In the genomic region with DNA sequence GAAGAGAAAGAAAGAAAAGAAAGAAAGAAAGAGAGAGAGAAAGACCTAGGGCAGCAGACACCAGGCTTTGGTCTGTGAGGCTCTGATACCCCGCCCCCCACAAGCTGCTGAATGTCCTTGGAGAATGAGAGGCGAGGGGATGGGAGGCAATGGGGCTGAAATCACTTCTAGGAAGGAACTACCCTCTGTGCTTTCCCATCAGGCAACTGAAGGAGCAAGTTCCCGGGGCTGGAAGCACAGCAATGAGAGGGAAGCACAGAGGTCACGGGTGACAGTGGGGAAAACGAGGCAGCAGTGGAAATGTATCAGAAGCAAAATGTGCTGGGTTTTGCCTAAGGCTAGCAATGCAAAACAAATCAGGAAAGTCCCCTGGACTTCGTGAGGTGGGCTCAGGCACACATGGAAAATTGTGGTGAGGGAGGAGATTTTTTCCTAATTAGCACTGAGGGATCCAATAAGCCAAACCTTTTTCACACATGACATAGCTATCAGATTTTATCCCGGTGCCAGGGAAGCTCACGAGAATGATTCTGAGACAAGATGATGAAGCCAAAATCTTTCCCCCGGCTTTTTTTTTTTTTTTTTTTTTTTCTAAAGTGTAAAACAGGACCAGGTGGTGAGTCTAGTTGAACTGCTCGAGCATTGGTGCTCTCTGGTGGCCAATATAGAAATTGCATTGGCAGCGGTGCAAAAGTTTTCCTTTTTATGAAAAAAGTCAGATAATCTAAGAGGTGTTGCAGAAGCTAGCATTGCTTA, we compare ENCODE assay signal across 8 cellular contexts. TPM values are rescaled to one million over a fixed set of nuclear protein-coding genes. Genes with fewer than 3 reads are reported as not detected.
DNase-seq lines count a peak whose midpoint lies in the region; ATAC-seq, FAIRE-seq and TF ChIP-seq lines count a peak whose summit lies in the region.

No MANE protein-coding gene starts in this region.

- peak overlapping the region; percentile 31 to 52; a peak in 3 of 6 replicates for H3K27ac ChIP-seq in A549

- H3K4me3 ChIP-seq in A549, result no peak overlapping the region
- H3K4me3 ChIP-seq in lower leg skin (ENCODE audit: low read depth, poor library complexity, severe bottlenecking), result no peak overlapping the region

- CTCF ChIA-PET in A549 (lab: Yijun Ruan, JAX), result interaction anchor here (0.6 to 18.8 kb wide), 76 partner anchors 8 to 1177 kb away, joined by 3 to 494 read pairs (median 4); no protein-coding TSS in a partner anchor

- peak; percentile 94 to 96 for TF ChIP-seq RAD21 in A549 (conservative IDR thresholded peaks at IDR 0.05 in 1 of 2, IDR thresholded peaks at IDR 0.05 in 1 of 2)

- POLR2A ChIA-PET in A549 (lab: Yijun Ruan, JAX), result interaction anchor here (1.2 kb wide), 1 partner anchor 78 kb away, joined by 6 read pairs; a partner anchor contains a TSS

- H3K4me1 Mint-ChIP-seq in activated CD4-positive, alpha-beta T cell treated with anti-CD3 and anti-CD28 coated beads, Interleukin-2, amount 10 ng/mL, durations not matched to agents 24 days and 14 days, result peaks cover 9% of the 10 kb centered on the region

- peak; percentile 66 to 70 for DNase-seq in A549 (ENCODE audit: low read depth in 1 of 2, low spot score in 1 of 2)
- peak; percentile 68 for DNase-seq in GM13977 (ENCODE audit: low spot score)
- peak; percentile 73 for DNase-seq in NCI-H2227 (lab: John Stamatoyannopoulos, UW; ENCODE audit: unreplicated experiment)
- peak; percentile 91 for DNase-seq in activated CD4-positive, alpha-beta T cell treated with anti-CD3 and anti-CD28 coated beads, Interleukin-2, amount 10 ng/mL, durations not matched to agents 24 days and 14 days
- DNase-seq in dedifferentiated amniotic fluid mesenchymal stem cell (ENCODE audit: extremely low spot score), result peak; percentile 60
- DNase-seq in lower leg skin (ENCODE audit: low spot score in 2 of 2), result peak; percentile 62 to 88
- peak; percentile 53 for DNase-seq in stimulated activated CD8-positive, alpha-beta memory T cell treated with anti-CD3 and anti-CD28 coated beads, Interleukin-12 subunit alpha, Interleukin-12 subunit beta, amount 100 ng/mL, for 1 hour (ENCODE audit: low read depth)
- DNase-seq in posterior vena cava (ENCODE audit: low spot score), result no peak

- H3K4me2 ChIP-seq in A549, result peak overlapping the region; percentile 69

- peak; percentile 52 to 78; a peak in 5 of 6 replicates for ATAC-seq in A549

- in situ Hi-C loops in GM13977 (cut with MboI; ENCODE audit: low pct_unique_long_range_greater_than_20kb, low sequenced_read_pairs, unreplicated experiment), result loop anchor here (5.0 kb wide), 1 partner anchor 247 kb away; no protein-coding TSS in a partner anchor

- no peak for TF ChIP-seq EP300 in A549 (IDR thresholded peaks at IDR 0.05)

- FAIRE-seq in A549 (lab: Jason Lieb, UNC), result no peak

- no peak overlapping the region for H3K4me3 Mint-ChIP-seq in activated CD4-positive, alpha-beta T cell treated with anti-CD3 and anti-CD28 coated beads, Interleukin-2, amount 10 ng/mL, durations not matched to agents 24 days and 14 days

- H3K9me3 Mint-ChIP-seq in activated CD4-positive, alpha-beta T cell treated with anti-CD3 and anti-CD28 coated beads, Interleukin-2, amount 10 ng/mL, durations not matched to agents 24 days and 14 days, result no peaks in the 10 kb centered on the region

- peaks cover 8% of the 10 kb centered on the region for H3K4me1 ChIP-seq in A549

- intact Hi-C loops in activated CD4-positive, alpha-beta T cell treated with anti-CD3 and anti-CD28 coated beads, Interleukin-2, amount 10 ng/mL, durations not matched to agents 24 days and 14 days (cut with micrococcal nuclease), result loop anchor here (1.0 to 5.0 kb wide), 3 partner anchors 77 to 268 kb away; a partner anchor contains a TSS
- intact Hi-C loops in lower leg skin (cut with DNase I; ENCODE audit: low total_unique reads) (loop anchor here (2.0 kb wide), 1 partner anchor 248 kb away; no protein-coding TSS in a partner anchor), posterior vena cava (cut with DNase I) (loop anchor here in 1 of 2 donors (5.0 to 10.0 kb wide), 3 partner anchors 77 to 1090 kb away; a partner anchor contains a TSS)

- peaks cover 3% of the 10 kb centered on the region for H3K27me3 Mint-ChIP-seq in activated CD4-positive, alpha-beta T cell treated with anti-CD3 and anti-CD28 coated beads, Interleukin-2, amount 10 ng/mL, durations not matched to agents 24 days and 14 days

- H3K9me3 ChIP-seq in A549, result peaks cover 11% of the 10 kb centered on the region; the same call in 2 of the 3 replicates

- TF ChIP-seq POLR2A in A549 (IDR thresholded peaks at IDR 0.05; ENCODE audit: low read length) (no peak), lower leg skin (IDR thresholded peaks at IDR 0.05) (no peak)

- TF ChIP-seq CTCF in A549 (IDR thresholded peaks at IDR 0.05), result peak; percentile 93
- peak; percentile 78 for TF ChIP-seq CTCF in GM13977 (IDR thresholded peaks at IDR 0.05; ENCODE audit: extremely low read depth, insufficient read depth, missing control alignments)
- peak in 1 of 3 donors; percentile 39 for TF ChIP-seq CTCF in lower leg skin (IDR thresholded peaks at IDR 0.05)

- H3K27ac Mint-ChIP-seq in activated CD4-positive, alpha-beta T cell treated with anti-CD3 and anti-CD28 coated beads, Interleukin-2, amount 10 ng/mL, durations not matched to agents 24 days and 14 days, result no peak overlapping the region

- no peaks in the 10 kb centered on the region for H3K36me3 Mint-ChIP-seq in activated CD4-positive, alpha-beta T cell treated with anti-CD3 and anti-CD28 coated beads, Interleukin-2, amount 10 ng/mL, durations not matched to agents 24 days and 14 days (ENCODE audit: low read depth)

- 18% methylated on average over 11 of the region's 11 CpGs for WGBS in A549 (ENCODE audit: missing lambda C conversion rate)
- 12 to 20% methylated on average over 11 of the region's 11 CpGs for WGBS in lower leg skin, 2 donors

TF ChIP-seq in A549, 52 proteins besides CTCF, POLR2A, EP300 and RAD21:
- TF ChIP-seq SMC3 (IDR thresholded peaks at IDR 0.05), result peak; percentile 97
- TF ChIP-seq, protein P1, sequence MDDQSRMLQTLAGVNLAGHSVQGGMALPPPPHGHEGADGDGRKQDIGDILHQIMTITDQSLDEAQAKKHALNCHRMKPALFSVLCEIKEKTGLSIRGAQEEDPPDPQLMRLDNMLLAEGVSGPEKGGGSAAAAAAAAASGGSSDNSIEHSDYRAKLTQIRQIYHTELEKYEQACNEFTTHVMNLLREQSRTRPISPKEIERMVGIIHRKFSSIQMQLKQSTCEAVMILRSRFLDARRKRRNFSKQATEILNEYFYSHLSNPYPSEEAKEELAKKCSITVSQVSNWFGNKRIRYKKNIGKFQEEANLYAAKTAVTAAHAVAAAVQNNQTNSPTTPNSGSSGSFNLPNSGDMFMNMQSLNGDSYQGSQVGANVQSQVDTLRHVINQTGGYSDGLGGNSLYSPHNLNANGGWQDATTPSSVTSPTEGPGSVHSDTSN (IDR thresholded peaks at IDR 0.05), result no peak

RNA-seq across cellular contexts. Expression of a gene that starts 16.8 kb away (rescaled TPM):
- polyA plus RNA-seq in A549 (2011; rRNA removed), result 24.3 and 27.8 TPM in 2 replicates
- 5.5 and 7.3 TPM in 2 replicates for polyA plus RNA-seq in A549 (2012; cell fraction: cytosol; rRNA removed)
- 6.3 and 9.9 TPM in 2 replicates for polyA plus RNA-seq in A549 (2012; cell fraction: nucleus; rRNA removed)
- polyA plus RNA-seq in A549 (2017; fragmentation: RNase III; extraction: RNeasy Plus Mini Kit Qiagen cat#74134 plus additional on column Dnase treatment), result 11.9 to 13.6 TPM (median 12.3 TPM) in 3 replicates
- 46.3 and 49.3 TPM in 2 replicates for polyA minus RNA-seq in A549 (2011; rRNA and poly(A)+ RNA removed)
- total RNA-seq in activated CD4-positive, alpha-beta T cell treated with anti-CD3 and anti-CD28 coated beads, Interleukin-2, amount 10 ng/mL, durations not matched to agents 24 days and 14 days, result 28.0 and 30.9 TPM in 2 replicates
- total RNA-seq in lower leg skin, result 10 to 100 TPM; 27.2 to 45.1 (median 35.3) TPM
- total RNA-seq in posterior vena cava, result 10 to 100 TPM; 23.2 to 27.5 TPM
